In the genomic region with DNA sequence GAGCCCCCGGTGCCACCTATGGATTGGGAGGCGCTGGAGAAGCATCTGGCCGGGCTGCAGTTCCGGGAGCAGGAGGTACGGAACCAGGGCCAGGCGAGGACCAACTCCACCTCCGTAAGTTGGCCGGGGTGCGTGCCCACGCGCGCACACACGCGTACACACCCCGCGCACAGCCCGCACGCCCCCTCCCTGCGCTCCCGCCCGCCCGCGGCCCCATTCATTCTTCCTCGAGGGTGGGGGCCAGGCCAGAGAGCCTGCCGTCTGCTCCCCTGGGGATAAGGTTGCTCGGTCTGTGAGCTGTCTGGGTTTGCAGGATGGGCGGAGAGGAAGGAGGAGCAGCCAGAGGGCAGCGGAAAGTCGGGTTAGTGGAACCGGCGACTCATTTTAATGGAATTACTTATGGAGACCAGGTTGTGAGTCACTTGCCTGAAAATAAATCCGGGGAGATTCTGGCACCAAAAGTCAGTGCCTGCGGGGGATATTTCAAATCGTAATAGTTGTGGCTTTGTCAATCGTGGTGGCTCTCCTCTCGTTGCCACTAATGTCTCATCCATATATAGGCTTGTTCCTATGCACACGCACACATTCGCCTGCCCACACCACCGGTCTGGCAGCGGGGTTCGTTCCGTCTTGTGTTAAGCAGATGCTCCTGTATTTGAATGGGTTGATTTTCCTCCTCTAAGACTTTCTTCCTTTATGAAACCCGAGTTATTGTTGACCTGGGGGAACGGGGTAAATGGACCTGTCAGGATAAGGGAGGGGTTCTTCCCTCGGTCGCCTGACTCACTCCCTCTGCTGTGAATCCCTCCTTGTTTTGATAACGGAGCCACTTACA, we compare ENCODE assay signal across 8 cellular contexts.
A peak's percentile ranks its signal among the peaks of the same experiment; 100 is the strongest.
DNase-seq lines count a peak whose midpoint lies in the region; ATAC-seq and TF ChIP-seq lines count a peak whose summit lies in the region.

No MANE protein-coding gene starts in this region.

- peak overlapping the region; percentile 33 for H2AFZ ChIP-seq in mesenchymal stem cell (ENCODE audit: low read depth, low read length)

- ATAC-seq in HG03139 (IDR thresholded peaks at IDR 0.05; ENCODE audit: unreplicated experiment): no peak

- H3K9me3 ChIP-seq in mesenchymal stem cell (ENCODE audit: control insufficient read depth, low read length): no peaks in the 10 kb centered on the region

- no peaks in the 10 kb centered on the region for H3K27me3 ChIP-seq in mesenchymal stem cell (ENCODE audit: control insufficient read depth in 1 of 2, insufficient read depth in 1 of 2, low read length in 2 of 2)

- H3K79me1 ChIP-seq in mesenchymal stem cell (replicated peaks; ENCODE audit: low read length, poor library complexity, severe bottlenecking): peaks cover 2% of the 10 kb centered on the region

- H3K36me3 Mint-ChIP-seq in IgD-negative memory B cell: no peaks in the 10 kb centered on the region
- no peaks in the 10 kb centered on the region for H3K36me3 Mint-ChIP-seq in T-helper 2 cell treated with Interferon-gamma antibody and Interleukin-4, amounts not matched to agents 5 μg/mL and 100 μg/mL, for 36 hours (ENCODE audit: low read depth)

- peak overlapping the region; percentile 22 for H2BK120ac ChIP-seq in mesenchymal stem cell (ENCODE audit: low read depth, low read length)

- peak overlapping the region; percentile 83 for H3K4me2 ChIP-seq in mesenchymal stem cell (ENCODE audit: low read length, poor library complexity, severe bottlenecking)

- peaks cover 52% of the 10 kb centered on the region for H3K27me3 Mint-ChIP-seq in IgD-negative memory B cell
- peaks cover 65% of the 10 kb centered on the region for H3K27me3 Mint-ChIP-seq in T-helper 2 cell treated with Interferon-gamma antibody and Interleukin-4, amounts not matched to agents 5 μg/mL and 100 μg/mL, for 36 hours (ENCODE audit: low read depth)

- no peak overlapping the region for H3K27ac Mint-ChIP-seq in IgD-negative memory B cell
- no peak overlapping the region for H3K27ac Mint-ChIP-seq in T-helper 2 cell treated with Interferon-gamma antibody and Interleukin-4, amounts not matched to agents 5 μg/mL and 100 μg/mL, for 36 hours

- H3K4me3 ChIP-seq in epithelial cell of esophagus (ENCODE audit: low read length) (peak overlapping the region; percentile 61), mesenchymal stem cell (ENCODE audit: insufficient read depth in 1 of 2, low read depth in 1 of 2, low read length in 2 of 2) (peak overlapping the region; percentile 89 to 92)

- H3K27ac ChIP-seq in mesenchymal stem cell (ENCODE audit: low read length, poor library complexity, severe bottlenecking) (peak overlapping the region; percentile 94), temporal lobe (ENCODE audit: low read depth, low read length) (peak overlapping the region; percentile 91)

- H3K23ac ChIP-seq in mesenchymal stem cell (ENCODE audit: low read length in 2 of 2): no peak overlapping the region

- H2BK5ac ChIP-seq in mesenchymal stem cell (ENCODE audit: low read depth, low read length, poor library complexity, severe bottlenecking): peak overlapping the region; percentile 94

- H3K4me1 ChIP-seq in mesenchymal stem cell (ENCODE audit: control insufficient read depth, insufficient read depth, low read depth, low read length): peaks cover 17% of the 10 kb centered on the region

- WGBS in mesenchymal stem cell: under 1% methylated on average over 44 of the region's 47 CpGs

- peak overlapping the region; percentile 16 for H2AK5ac ChIP-seq in mesenchymal stem cell (ENCODE audit: low read length, severe bottlenecking)

- H3K9ac ChIP-seq in mesenchymal stem cell (ENCODE audit: low read length): peak overlapping the region; percentile 96

- H3K14ac ChIP-seq in mesenchymal stem cell (ENCODE audit: low read length in 2 of 2): peak overlapping the region in 1 of 2 experiments; percentile 90

- H3K18ac ChIP-seq in mesenchymal stem cell (ENCODE audit: low read depth in 1 of 2, low read length in 2 of 2): peak overlapping the region; percentile 75 to 89

- H2BK12ac ChIP-seq in mesenchymal stem cell (ENCODE audit: low read length in 2 of 2): peak overlapping the region in 1 of 2 experiments; percentile 77

- peaks cover 3 to 8% of the 10 kb centered on the region in 2 experiments for H3K36me3 ChIP-seq in mesenchymal stem cell (ENCODE audit: control insufficient read depth in 1 of 2, insufficient read depth in 2 of 2, low read depth in 1 of 2, low read length in 2 of 2)

- peak overlapping the region; percentile 82 for H2BK15ac ChIP-seq in mesenchymal stem cell (ENCODE audit: low read depth, poor library complexity, severe bottlenecking)

- TF ChIP-seq CTCF in epithelial cell of esophagus (IDR thresholded peaks at IDR 0.05; ENCODE audit: insufficient read depth, low read depth, low read length, missing control alignments): no peak

- DNase-seq in DMS53 (lab: John Stamatoyannopoulos, UW) (peak; percentile 68), epithelial cell of esophagus (ENCODE audit: low read depth) (peak; percentile 98), mesenchymal stem cell (peak; percentile 98), cortex of kidney (lab: John Stamatoyannopoulos, UW) (no peak)
- peak; percentile 17 for DNase-seq in T-helper 2 cell treated with Interferon-gamma antibody and Interleukin-4, amounts not matched to agents 5 μg/mL and 100 μg/mL, for 36 hours (ENCODE audit: low spot score)

- peak overlapping the region; percentile 79 to 91 (median 86) for H3K4me3 Mint-ChIP-seq in IgD-negative memory B cell
- peak overlapping the region; percentile 75 for H3K4me3 Mint-ChIP-seq in T-helper 2 cell treated with Interferon-gamma antibody and Interleukin-4, amounts not matched to agents 5 μg/mL and 100 μg/mL, for 36 hours

- peak overlapping the region; percentile 73 to 86 for H3K4ac ChIP-seq in mesenchymal stem cell (ENCODE audit: low read depth in 1 of 2, low read length in 2 of 2)

- peaks cover 5 to 14% (median 10%) of the 10 kb centered on the region in 3 donors for H3K4me1 Mint-ChIP-seq in IgD-negative memory B cell
- peaks cover 17% of the 10 kb centered on the region for H3K4me1 Mint-ChIP-seq in T-helper 2 cell treated with Interferon-gamma antibody and Interleukin-4, amounts not matched to agents 5 μg/mL and 100 μg/mL, for 36 hours (ENCODE audit: low read depth)

- H4K91ac ChIP-seq in mesenchymal stem cell (ENCODE audit: low read length): no peak overlapping the region

- H4K8ac ChIP-seq in mesenchymal stem cell (ENCODE audit: low read length): no peak overlapping the region

- peaks cover 0 to 3% (median 0%) of the 10 kb centered on the region in 3 donors for H3K9me3 Mint-ChIP-seq in IgD-negative memory B cell
- H3K9me3 Mint-ChIP-seq in T-helper 2 cell treated with Interferon-gamma antibody and Interleukin-4, amounts not matched to agents 5 μg/mL and 100 μg/mL, for 36 hours: no peaks in the 10 kb centered on the region
